ENCODE assay signal across 18 cellular contexts in the genomic region with DNA sequence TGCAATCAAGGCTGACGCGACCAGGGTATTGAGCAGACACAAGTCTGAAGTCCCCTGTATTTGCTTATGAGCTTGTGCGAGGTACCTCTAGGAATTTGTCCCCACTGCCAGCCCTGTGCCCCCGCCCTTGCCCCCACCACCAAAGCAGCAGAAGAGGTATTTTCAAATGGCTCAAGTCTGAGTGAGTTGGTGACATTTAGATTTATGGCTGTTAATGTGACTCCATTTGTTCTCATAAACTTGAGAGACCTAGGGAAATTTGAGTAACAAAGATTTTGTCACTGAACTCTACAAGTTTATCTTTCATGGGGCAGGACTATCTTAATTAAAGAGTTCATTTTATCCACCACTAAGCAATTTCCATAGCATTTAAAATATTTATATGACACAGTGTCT.
"Had no signal": no experiment of that assay in that cellular context is flagged by ENCODE, and none has a peak within 500 bp of the region (broad histone marks: within the 10 kb centered on the region; RNA-seq: fewer than 3 reads in every experiment).

No MANE protein-coding gene starts in this region.

- H3K36me3 ChIP-seq: breast epithelium, pancreas had no signal

- FAIRE-seq: endometrium, pancreas had no signal

- H3K9me3 ChIP-seq: breast epithelium, pancreas, psoas muscle, testis had no signal

- H3K4me1 ChIP-seq: breast epithelium, pancreas, psoas muscle had no signal

- H3K27me3 ChIP-seq: breast epithelium, pancreas, testis had no signal

- DNase-seq: activated CD4-positive, alpha-beta memory T cell treated with anti-CD3 and anti-CD28 coated beads, Interleukin-2, amount 10 ng/mL, durations not matched to agents 7 days and 5 days; activated CD4-positive, CD25-positive, alpha-beta regulatory T cell treated with anti-CD3 and anti-CD28 coated beads, Interleukin-2, amount 50 U/mL, for 72 hours; activated CD8-positive, alpha-beta memory T cell treated with anti-CD3 and anti-CD28 coated beads, Interleukin-2, amount 50 U/mL, for 48 hours; activated naive CD8-positive, alpha-beta T cell treated with anti-CD3 and anti-CD28 coated beads, Interleukin-2, amount 50 U/mL, for 24 hours; activated T-cell treated with anti-CD3 and anti-CD28 coated beads, Interleukin-2, amount 50 U/mL, for 24 hours; effector CD8-positive, alpha-beta T cell; hypothalamus; naive B cell; nephron progenitor cell; pancreas; psoas muscle; stimulated activated naive CD8-positive, alpha-beta T cell treated with anti-CD3 and anti-CD28 coated beads, Interleukin-15, Interleukin-2, amounts not matched to agents 100 U/mL and 50 U/mL, for 24 hours; T-helper 2 cell; testis; trophoblast cell had no signal

- H3K4me3 ChIP-seq: breast epithelium, pancreas, psoas muscle, testis had no signal

- ATAC-seq: activated T-helper 17 cell treated with anti-CD3 and anti-CD28 coated beads, Interleukin-2, amount 50 U/mL, for 72 hours had no signal

- H3K27ac ChIP-seq: pancreas, psoas muscle, testis had no signal
